Comparison of ENCODE assay signal across 9 cellular contexts in genomic region chr3:155701882-155702465, GRCh38. TPM values are rescaled to one million over a fixed set of nuclear protein-coding genes. Genes with fewer than 3 reads are reported as not detected.
DNase-seq lines count a peak whose midpoint lies in the region; ATAC-seq and TF ChIP-seq lines count a peak whose summit lies in the region.
"Had no signal": no experiment of that assay in that cellular context is flagged by ENCODE, and none has a peak within 500 bp of the region (broad histone marks: within the 10 kb centered on the region; RNA-seq: fewer than 3 reads in every experiment).

No MANE protein-coding gene starts in this region.

- no peaks in the 10 kb centered on the region for H3K4me1 ChIP-seq in ascending aorta

- no peak overlapping the region for H3K27ac ChIP-seq in ascending aorta

- TF ChIP-seq CTCF in ascending aorta (IDR thresholded peaks at IDR 0.05) = peak; percentile 46 to 64 (median 53)

- H3K9me3 ChIP-seq in ascending aorta = no peaks in the 10 kb centered on the region

- H3K27me3 ChIP-seq in ascending aorta = no peaks in the 10 kb centered on the region
- H3K27me3 ChIP-seq: BLaER1 treated with 17β-estradiol and CSF1 and Interleukin-3, amounts not matched to agents 10 nM and 100 nM had no signal

- DNase-seq in SIG-M5 treated with dmso at 0.1 percent for 504 hours (lab: John Stamatoyannopoulos, UW; ENCODE audit: unreplicated experiment) (peak; percentile 82), SIG-M5 (lab: John Stamatoyannopoulos, UW) (no peak), NCI-H226 (peak; percentile 39), ascending aorta (ENCODE audit: low spot score in 2 of 2) (no peak), hepatic stellate cell (ENCODE audit: low spot score) (peak; percentile 21), stromal cell of bone marrow (ENCODE audit: low read depth) (peak; percentile 38), HK-2 (ENCODE audit: unreplicated experiment) (no peak)

- intact Hi-C loops in ascending aorta (cut with DNase I) = loop anchor here (2.0 to 10.0 kb wide), 3 partner anchors 349 to 1365 kb away; no protein-coding TSS in a partner anchor

- no peak overlapping the region for H3K4me3 ChIP-seq in ascending aorta
- H3K4me3 ChIP-seq: BLaER1 treated with 17β-estradiol and CSF1 and Interleukin-3, amounts not matched to agents 10 nM and 100 nM had no signal

- no peaks in the 10 kb centered on the region for H3K36me3 ChIP-seq in ascending aorta
- H3K36me3 ChIP-seq: BLaER1 treated with 17β-estradiol and CSF1 and Interleukin-3, amounts not matched to agents 10 nM and 100 nM had no signal

- ATAC-seq in HG03159 (IDR thresholded peaks at IDR 0.05; ENCODE audit: unreplicated experiment) = peak; percentile 68

RNA-seq across cellular contexts. Expression of gene PLCH1, which starts 42.9 kb away (rescaled TPM):
- not detected for total RNA-seq in ascending aorta

Comparison
In these comparisons a context has a peak if more than half of its experiments do, and no peak if none do; other contexts are left out.
1. DNase-seq: peak in SIG-M5 treated with dmso at 0.1 percent for 504 hours (single experiment), NCI-H226 (single experiment), hepatic stellate cell (single experiment) and stromal cell of bone marrow (single experiment); none in SIG-M5 (single experiment), ascending aorta (0 of 2) and HK-2 (single experiment).